10 cellular contexts compared by ENCODE assay signal in genomic region chr4:23890369-23891063, GRCh38. TPM values are rescaled to one million over a fixed set of nuclear protein-coding genes. Genes with fewer than 3 reads are reported as not detected.
DNase-seq lines count a peak whose midpoint lies in the region; ATAC-seq and TF ChIP-seq lines count a peak whose summit lies in the region.
"Had no signal": no experiment of that assay in that cellular context is flagged by ENCODE, and none has a peak within 500 bp of the region (broad histone marks: within the 10 kb centered on the region; RNA-seq: fewer than 3 reads in every experiment).

No MANE protein-coding gene starts in this region.

- TF ChIP-seq POLR2A in right lobe of liver (IDR thresholded peaks at IDR 0.05) = peak; percentile 66

- TF ChIP-seq RAD21 in Ishikawa (IDR thresholded peaks at IDR 0.05; ENCODE audit: low read depth) = no peak

- DNase-seq in right lobe of liver = no peak
- DNase-seq in NK-92 (lab: John Stamatoyannopoulos, UW; ENCODE audit: unreplicated experiment) = no peak
- DNase-seq in iPS-NIHi7 (ENCODE audit: extremely low spot score) = no peak
- DNase-seq in NCI-H2196 treated with DMSO at 0.1 percent for 48 hours (lab: John Stamatoyannopoulos, UW; ENCODE audit: unreplicated experiment) = no peak

- intact Hi-C loops in right lobe of liver (cut with DNase I) = no loop called here

- no peak for TF ChIP-seq EP300 in Ishikawa (IDR thresholded peaks at IDR 0.05; ENCODE audit: borderline replicate concordance)

- H3K4me1 ChIP-seq in right lobe of liver (peaks cover 0 to 17% (median 1%) of the 10 kb centered on the region in 4 donors), subcutaneous abdominal adipose tissue (ENCODE audit: control insufficient read depth in 5 of 5, insufficient read depth in 5 of 5, low read length in 5 of 5) (peaks cover 3 to 35% (median 31%) of the 10 kb centered on the region in 5 donors)

- ATAC-seq in right lobe of liver (peak; percentile 24 to 42 (median 29)), GM19395 (IDR thresholded peaks at IDR 0.05; ENCODE audit: unreplicated experiment) (no peak)
- ATAC-seq: Panc1 had no signal

- H3K27ac ChIP-seq in cingulate gyrus (ENCODE audit: low read depth, low read length) = peak overlapping the region; percentile 57
- peak overlapping the region; percentile 76 to 98 (median 91) for H3K27ac ChIP-seq in right lobe of liver
- peak overlapping the region; percentile 90 for H3K27ac ChIP-seq in subcutaneous abdominal adipose tissue (ENCODE audit: low read depth, low read length)

- no peaks in the 10 kb centered on the region for H3K9me3 ChIP-seq in right lobe of liver
- H3K9me3 ChIP-seq in subcutaneous abdominal adipose tissue (ENCODE audit: control insufficient read depth in 5 of 5, low read length in 5 of 5) = no peaks in the 10 kb centered on the region

- H3K9ac ChIP-seq in subcutaneous abdominal adipose tissue (ENCODE audit: low read length in 5 of 5) = peak overlapping the region in 4 of 5 donors; percentile 12 to 47 (median 41)

- WGBS in right lobe of liver (ENCODE audit: insufficient coverage, low coverage, low lambda C conversion rate, missing lambda C conversion rate) = 6% methylated on average over 9 of the region's 9 CpGs

- H3K27me3 ChIP-seq in right lobe of liver (no peaks in the 10 kb centered on the region), subcutaneous abdominal adipose tissue (ENCODE audit: control insufficient read depth in 5 of 5, insufficient read depth in 4 of 5, low read length in 5 of 5) (no peaks in the 10 kb centered on the region)

- TF ChIP-seq CTCF in right lobe of liver (IDR thresholded peaks at IDR 0.05) = no peak

- H3K36me3 ChIP-seq in right lobe of liver (no peaks in the 10 kb centered on the region), subcutaneous abdominal adipose tissue (ENCODE audit: control insufficient read depth in 5 of 5, insufficient read depth in 5 of 5, low read length in 5 of 5) (no peaks in the 10 kb centered on the region)

- H3K4me3 ChIP-seq in right lobe of liver (peak overlapping the region; percentile 38 to 65 (median 57)), subcutaneous abdominal adipose tissue (ENCODE audit: low read depth in 1 of 5, low read length in 5 of 5) (peak overlapping the region; percentile 65 to 87 (median 75))

TF ChIP-seq in Ishikawa, 13 proteins besides CTCF, POLR2A, EP300 and RAD21:
- TF ChIP-seq REST (IDR thresholded peaks at IDR 0.05; ENCODE audit: low read depth) = no peak
- TF ChIP-seq NFIC (IDR thresholded peaks at IDR 0.05) = no peak
- no peak for TF ChIP-seq CREB1 (IDR thresholded peaks at IDR 0.05; ENCODE audit: low read depth)
- 0 out of 2 replicates have a peak, but pooled peaks have one; percentile 18 for TF ChIP-seq USF1 (IDR thresholded peaks at IDR 0.05)
- no peak for TF ChIP-seq TAF1 (IDR thresholded peaks at IDR 0.05; ENCODE audit: low read depth)

RNA-seq across cellular contexts. Expression of gene PPARGC1A, which starts 0.7 kb away (rescaled TPM):
- total RNA-seq in right lobe of liver = 10 to 100 TPM; 13.8 to 61.0 (median 37.6) TPM
- total RNA-seq: endothelial cell of umbilical vein had no signal
